In the genomic region with DNA sequence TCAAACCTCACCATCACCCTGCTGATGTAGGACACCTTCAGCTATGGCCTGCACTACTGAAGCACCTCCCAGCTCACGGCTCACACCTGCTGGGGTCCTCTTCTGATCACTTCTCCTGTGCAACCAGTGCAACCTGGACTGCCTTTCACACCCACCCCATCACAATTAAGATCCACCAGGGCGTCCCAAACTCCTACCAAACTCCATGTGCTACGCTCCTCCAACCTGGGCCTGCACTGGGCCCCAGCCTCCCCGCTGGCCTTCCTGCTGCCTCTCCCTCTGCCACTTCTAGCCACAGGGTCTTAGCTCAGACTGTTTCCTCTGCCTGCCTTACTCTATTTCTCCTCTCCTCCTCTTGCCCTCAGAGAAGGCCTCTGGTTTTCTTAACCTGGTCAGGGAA, we compare ENCODE assay signal across 1 cellular context.
TF ChIP-seq lines count a peak whose summit lies in the region.

No MANE protein-coding gene starts in this region.

TF ChIP-seq in GM23338, 12 proteins besides CTCF, POLR2A, EP300 and RAD21 (continued from another document):
- TF ChIP-seq, protein P1, sequence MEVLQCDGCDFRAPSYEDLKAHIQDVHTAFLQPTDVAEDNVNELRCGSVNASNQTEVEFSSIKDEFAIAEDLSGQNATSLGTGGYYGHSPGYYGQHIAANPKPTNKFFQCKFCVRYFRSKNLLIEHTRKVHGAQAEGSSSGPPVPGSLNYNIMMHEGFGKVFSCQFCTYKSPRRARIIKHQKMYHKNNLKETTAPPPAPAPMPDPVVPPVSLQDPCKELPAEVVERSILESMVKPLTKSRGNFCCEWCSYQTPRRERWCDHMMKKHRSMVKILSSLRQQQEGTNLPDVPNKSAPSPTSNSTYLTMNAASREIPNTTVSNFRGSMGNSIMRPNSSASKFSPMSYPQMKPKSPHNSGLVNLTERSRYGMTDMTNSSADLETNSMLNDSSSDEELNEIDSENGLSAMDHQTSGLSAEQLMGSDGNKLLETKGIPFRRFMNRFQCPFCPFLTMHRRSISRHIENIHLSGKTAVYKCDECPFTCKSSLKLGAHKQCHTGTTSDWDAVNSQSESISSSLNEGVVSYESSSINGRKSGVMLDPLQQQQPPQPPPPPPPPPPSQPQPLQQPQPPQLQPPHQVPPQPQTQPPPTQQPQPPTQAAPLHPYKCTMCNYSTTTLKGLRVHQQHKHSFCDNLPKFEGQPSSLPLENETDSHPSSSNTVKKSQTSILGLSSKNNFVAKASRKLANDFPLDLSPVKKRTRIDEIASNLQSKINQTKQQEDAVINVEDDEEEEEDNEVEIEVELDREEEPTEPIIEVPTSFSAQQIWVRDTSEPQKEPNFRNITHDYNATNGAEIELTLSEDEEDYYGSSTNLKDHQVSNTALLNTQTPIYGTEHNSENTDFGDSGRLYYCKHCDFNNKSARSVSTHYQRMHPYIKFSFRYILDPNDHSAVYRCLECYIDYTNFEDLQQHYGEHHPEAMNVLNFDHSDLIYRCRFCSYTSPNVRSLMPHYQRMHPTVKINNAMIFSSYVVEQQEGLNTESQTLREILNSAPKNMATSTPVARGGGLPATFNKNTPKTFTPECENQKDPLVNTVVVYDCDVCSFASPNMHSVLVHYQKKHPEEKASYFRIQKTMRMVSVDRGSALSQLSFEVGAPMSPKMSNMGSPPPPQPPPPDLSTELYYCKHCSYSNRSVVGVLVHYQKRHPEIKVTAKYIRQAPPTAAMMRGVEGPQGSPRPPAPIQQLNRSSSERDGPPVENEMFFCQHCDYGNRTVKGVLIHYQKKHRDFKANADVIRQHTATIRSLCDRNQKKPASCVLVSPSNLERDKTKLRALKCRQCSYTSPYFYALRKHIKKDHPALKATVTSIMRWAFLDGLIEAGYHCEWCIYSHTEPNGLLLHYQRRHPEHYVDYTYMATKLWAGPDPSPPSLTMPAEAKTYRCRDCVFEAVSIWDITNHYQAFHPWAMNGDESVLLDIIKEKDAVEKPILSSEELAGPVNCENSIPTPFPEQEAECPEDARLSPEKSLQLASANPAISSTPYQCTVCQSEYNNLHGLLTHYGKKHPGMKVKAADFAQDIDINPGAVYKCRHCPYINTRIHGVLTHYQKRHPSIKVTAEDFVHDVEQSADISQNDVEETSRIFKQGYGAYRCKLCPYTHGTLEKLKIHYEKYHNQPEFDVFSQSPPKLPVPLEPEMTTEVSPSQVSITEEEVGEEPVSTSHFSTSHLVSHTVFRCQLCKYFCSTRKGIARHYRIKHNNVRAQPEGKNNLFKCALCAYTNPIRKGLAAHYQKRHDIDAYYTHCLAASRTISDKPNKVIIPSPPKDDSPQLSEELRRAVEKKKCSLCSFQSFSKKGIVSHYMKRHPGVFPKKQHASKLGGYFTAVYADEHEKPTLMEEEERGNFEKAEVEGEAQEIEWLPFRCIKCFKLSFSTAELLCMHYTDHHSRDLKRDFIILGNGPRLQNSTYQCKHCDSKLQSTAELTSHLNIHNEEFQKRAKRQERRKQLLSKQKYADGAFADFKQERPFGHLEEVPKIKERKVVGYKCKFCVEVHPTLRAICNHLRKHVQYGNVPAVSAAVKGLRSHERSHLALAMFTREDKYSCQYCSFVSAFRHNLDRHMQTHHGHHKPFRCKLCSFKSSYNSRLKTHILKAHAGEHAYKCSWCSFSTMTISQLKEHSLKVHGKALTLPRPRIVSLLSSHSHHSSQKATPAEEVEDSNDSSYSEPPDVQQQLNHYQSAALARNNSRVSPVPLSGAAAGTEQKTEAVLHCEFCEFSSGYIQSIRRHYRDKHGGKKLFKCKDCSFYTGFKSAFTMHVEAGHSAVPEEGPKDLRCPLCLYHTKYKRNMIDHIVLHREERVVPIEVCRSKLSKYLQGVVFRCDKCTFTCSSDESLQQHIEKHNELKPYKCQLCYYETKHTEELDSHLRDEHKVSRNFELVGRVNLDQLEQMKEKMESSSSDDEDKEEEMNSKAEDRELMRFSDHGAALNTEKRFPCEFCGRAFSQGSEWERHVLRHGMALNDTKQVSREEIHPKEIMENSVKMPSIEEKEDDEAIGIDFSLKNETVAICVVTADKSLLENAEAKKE (CRISPR knock-in tag; IDR thresholded peaks at IDR 0.05) = no peak
- TF ChIP-seq, protein P2, sequence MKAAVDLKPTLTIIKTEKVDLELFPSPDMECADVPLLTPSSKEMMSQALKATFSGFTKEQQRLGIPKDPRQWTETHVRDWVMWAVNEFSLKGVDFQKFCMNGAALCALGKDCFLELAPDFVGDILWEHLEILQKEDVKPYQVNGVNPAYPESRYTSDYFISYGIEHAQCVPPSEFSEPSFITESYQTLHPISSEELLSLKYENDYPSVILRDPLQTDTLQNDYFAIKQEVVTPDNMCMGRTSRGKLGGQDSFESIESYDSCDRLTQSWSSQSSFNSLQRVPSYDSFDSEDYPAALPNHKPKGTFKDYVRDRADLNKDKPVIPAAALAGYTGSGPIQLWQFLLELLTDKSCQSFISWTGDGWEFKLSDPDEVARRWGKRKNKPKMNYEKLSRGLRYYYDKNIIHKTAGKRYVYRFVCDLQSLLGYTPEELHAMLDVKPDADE (IDR thresholded peaks at IDR 0.05) = no peak
- TF ChIP-seq POLR2AphosphoS5 (IDR thresholded peaks at IDR 0.05; ENCODE audit: low read depth) = no peak
